ENCODE assay signal across 13 cellular contexts in genomic region chr7:13833872-13834271, GRCh38.
"Had no signal": no experiment of that assay in that cellular context is flagged by ENCODE, and none has a peak within 500 bp of the region (broad histone marks: within the 10 kb centered on the region; RNA-seq: fewer than 3 reads in every experiment).

No MANE protein-coding gene starts in this region.

- H3K4me1 Mint-ChIP-seq: naive thymus-derived CD4-positive, alpha-beta T cell had no signal

- H3K27ac ChIP-seq: body of pancreas, psoas muscle had no signal

- H3K27ac Mint-ChIP-seq: naive thymus-derived CD4-positive, alpha-beta T cell; stimulated activated naive CD8-positive, alpha-beta T cell treated with anti-CD3 and anti-CD28 coated beads, Interleukin-15, Interleukin-2, amounts not matched to agents 100 ng/mL and 50 ng/mL, for 24 hours had no signal

- H3K9me3 ChIP-seq: body of pancreas, psoas muscle had no signal

- H3K9me3 Mint-ChIP-seq: naive thymus-derived CD4-positive, alpha-beta T cell; stimulated activated naive CD8-positive, alpha-beta T cell treated with anti-CD3 and anti-CD28 coated beads, Interleukin-15, Interleukin-2, amounts not matched to agents 100 ng/mL and 50 ng/mL, for 24 hours had no signal

- ATAC-seq: body of pancreas; naive thymus-derived CD4-positive, alpha-beta T cell; psoas muscle had no signal

- DNase-seq: activated CD4-positive, alpha-beta T cell treated with anti-CD3 and anti-CD28 coated beads, Interleukin-2, amount 50 U/mL, for 4 hours; activated CD4-positive, CD25-positive, alpha-beta regulatory T cell treated with anti-CD3 and anti-CD28 coated beads, Interleukin-2, amount 50 U/mL, for 72 hours; activated naive CD4-positive, alpha-beta T cell treated with anti-CD3 and anti-CD28 coated beads, Interleukin-2, amount 50 U/mL, for 16 hours; activated T-cell treated with anti-CD3 and anti-CD28 coated beads, Interleukin-2, amount 50 U/mL, for 1 hour; body of pancreas; dermis blood vessel endothelial cell; hypothalamus; naive thymus-derived CD4-positive, alpha-beta T cell; psoas muscle; stimulated activated CD4-positive, alpha-beta T cell treated with anti-CD3 and anti-CD28 coated beads, Interleukin-15, amount 100 ng/mL, for 24 hours; stimulated activated CD4-positive, alpha-beta T cell treated with anti-CD3 and anti-CD28 coated beads, Interleukin-4, amount 100 ng/mL, for 24 hours; T-helper 2 cell had no signal

- H3K27me3 ChIP-seq: body of pancreas had no signal

- H3K4me3 ChIP-seq: body of pancreas, psoas muscle had no signal

- H3K4me3 Mint-ChIP-seq: naive thymus-derived CD4-positive, alpha-beta T cell; stimulated activated naive CD8-positive, alpha-beta T cell treated with anti-CD3 and anti-CD28 coated beads, Interleukin-15, Interleukin-2, amounts not matched to agents 100 ng/mL and 50 ng/mL, for 24 hours had no signal

- H3K27me3 Mint-ChIP-seq: naive thymus-derived CD4-positive, alpha-beta T cell; stimulated activated naive CD8-positive, alpha-beta T cell treated with anti-CD3 and anti-CD28 coated beads, Interleukin-15, Interleukin-2, amounts not matched to agents 100 ng/mL and 50 ng/mL, for 24 hours had no signal

- H3K36me3 Mint-ChIP-seq: naive thymus-derived CD4-positive, alpha-beta T cell had no signal

- H3K4me1 ChIP-seq: body of pancreas, psoas muscle had no signal
